Comparison of ENCODE assay signal across 10 cellular contexts in the genomic region with DNA sequence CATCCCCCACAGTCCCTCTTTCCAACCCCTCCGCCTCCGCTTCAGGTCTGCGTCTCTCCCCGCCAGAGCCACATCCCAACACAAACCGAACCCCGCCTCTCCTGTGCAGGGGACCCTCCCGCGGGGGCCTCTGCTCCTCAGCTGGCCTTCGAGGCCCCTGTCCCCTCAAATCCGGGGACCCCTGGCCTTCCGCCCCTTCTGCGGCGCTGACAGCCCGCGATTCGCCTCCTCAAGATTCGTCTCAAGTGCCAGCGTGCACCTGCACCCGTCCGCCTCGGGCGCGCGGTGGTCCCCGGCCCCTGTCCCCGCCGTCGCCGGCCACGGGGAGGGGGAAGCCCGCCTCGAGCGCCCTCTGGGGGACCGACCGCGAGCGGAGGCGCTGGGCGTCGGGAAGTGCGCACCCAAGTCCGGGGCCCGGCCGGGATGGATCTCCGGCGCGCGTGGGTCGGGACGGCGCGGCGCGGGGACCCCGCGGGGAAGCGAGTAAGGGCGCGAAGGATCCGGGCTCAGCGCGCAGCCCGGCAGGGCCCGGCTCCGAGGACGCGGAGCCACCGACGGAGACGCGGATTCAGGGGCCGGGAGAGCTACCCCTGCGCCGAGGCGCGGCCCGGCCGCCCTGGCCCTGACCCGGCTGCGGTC. TPM values are rescaled to one million over a fixed set of nuclear protein-coding genes. Genes with fewer than 3 reads are reported as not detected.
DNase-seq lines count a peak whose midpoint lies in the region; ATAC-seq and TF ChIP-seq lines count a peak whose summit lies in the region.
"Had no signal": no experiment of that assay in that cellular context is flagged by ENCODE, and none has a peak within 500 bp of the region (broad histone marks: within the 10 kb centered on the region; RNA-seq: fewer than 3 reads in every experiment).

No MANE protein-coding gene starts in this region.

- POLR2A ChIA-PET in IMR-90 (lab: Charles Lee; ENCODE audit: unreplicated experiment) = no interaction called here

- no peak overlapping the region for H3K27ac ChIP-seq in IMR-90 (ENCODE audit: insufficient read depth, low read length)

- no peaks in the 10 kb centered on the region for H4K20me1 ChIP-seq in IMR-90 (ENCODE audit: insufficient read depth, low read length)

- TF ChIP-seq RAD21 in IMR-90 (IDR thresholded peaks at IDR 0.05; ENCODE audit: low read length) = no peak

- no peaks in the 10 kb centered on the region for H3K36me3 ChIP-seq in IMR-90 (ENCODE audit: control insufficient read depth, insufficient read depth, low read length)
- H3K36me3 ChIP-seq in mucosa of descending colon (ENCODE audit: low read depth) = no peaks in the 10 kb centered on the region

- H3K18ac ChIP-seq in IMR-90 (ENCODE audit: low read depth, low read length) = no peak overlapping the region

- no peaks in the 10 kb centered on the region for H3K79me1 ChIP-seq in IMR-90 (ENCODE audit: low read depth in 1 of 2, low read length in 2 of 2)

- H2AK9ac ChIP-seq in IMR-90 (replicated peaks; ENCODE audit: low read depth, low read length, poor library complexity) = no peak overlapping the region

- no peaks in the 10 kb centered on the region for H3K4me1 ChIP-seq in IMR-90 (ENCODE audit: control insufficient read depth, insufficient read depth, low read length)
- H3K4me1 ChIP-seq in mucosa of descending colon (ENCODE audit: low read depth) = peaks cover 9% of the 10 kb centered on the region

- H3K56ac ChIP-seq in IMR-90 (ENCODE audit: extremely low read depth, insufficient read depth, low read length) = no peak overlapping the region

- H3K4me2 ChIP-seq in IMR-90 (ENCODE audit: low read depth, low read length) = no peak overlapping the region

- DNase-seq in IMR-90 (no peak), iPS-NIHi11 (ENCODE audit: low spot score) (peak; percentile 92), mucosa of descending colon (no peak)
- DNase-seq in activated T-cell treated with anti-CD3 and anti-CD28 coated beads, Interleukin-2, amount 50 U/mL, for 48 hours = peak; percentile 47 to 61
- DNase-seq in stimulated activated CD8-positive, alpha-beta memory T cell treated with anti-CD3 and anti-CD28 coated beads, Interleukin-4, amount 100 ng/mL, for 24 hours (ENCODE audit: low read depth) = peak; percentile 11
- DNase-seq: left colon had no signal

- no peak overlapping the region for H2BK20ac ChIP-seq in IMR-90 (ENCODE audit: low read depth, low read length)

- BruUV-seq in IMR-90 (replicated peaks; lab: Mats Ljungman, UMichigan) = no TSS peak

- no peak overlapping the region for H3K9ac ChIP-seq in IMR-90 (ENCODE audit: low read depth, low read length)

- H2BK15ac ChIP-seq in IMR-90 (ENCODE audit: low read depth, low read length) = no peak overlapping the region

- in situ Hi-C loops in IMR-90 (cut with MboI; ENCODE audit: low sequenced_read_pairs) = no loop called here

- WGBS in IMR-90 (ENCODE audit: extremely low coverage in 2 of 2, insufficient read length in 1 of 2), 2 experiments = 5% methylated on average over 38 of the region's 80 CpGs; no CpG with 5 or more reads in 1 of the 2 experiments

- H2BK5ac ChIP-seq in IMR-90 (ENCODE audit: low read depth, low read length, poor library complexity, severe bottlenecking) = no peak overlapping the region

- no peak overlapping the region for H2AK5ac ChIP-seq in IMR-90 (ENCODE audit: low read depth, low read length)

- TF ChIP-seq CTCF in IMR-90 (conservative IDR thresholded peaks at IDR 0.05; ENCODE audit: low read depth, low read length) = 0 out of 2 replicates have a peak, but pooled peaks have one; percentile 7
- no peak for TF ChIP-seq CTCF in mucosa of descending colon (IDR thresholded peaks at IDR 0.05)

- intact Hi-C loops in IMR-90 (cut with micrococcal nuclease) = no loop called here
- intact Hi-C loops in mucosa of descending colon (cut with DNase I, micrococcal nuclease) = no loop called here

- no peak overlapping the region for H3K14ac ChIP-seq in IMR-90 (replicated peaks; ENCODE audit: low read depth, low read length)

- H3K4me3 ChIP-seq in IMR-90 (ENCODE audit: insufficient read depth, low read depth, low read length) (no peak overlapping the region), mucosa of descending colon (no peak overlapping the region)

- H2BK120ac ChIP-seq in IMR-90 (ENCODE audit: low read depth, low read length) = no peak overlapping the region

- no peak overlapping the region for H4K8ac ChIP-seq in IMR-90 (ENCODE audit: low read depth in 2 of 2, low read length in 2 of 2)

- H3K9me1 ChIP-seq in IMR-90 (ENCODE audit: insufficient read depth, low read length) = no peaks in the 10 kb centered on the region

- no peak overlapping the region for H4K5ac ChIP-seq in IMR-90 (ENCODE audit: low read depth, low read length)

- TF ChIP-seq POLR2A in IMR-90 (IDR thresholded peaks at IDR 0.05; ENCODE audit: low read depth, low read length) = no peak

- H2AFZ ChIP-seq in IMR-90 (replicated peaks; ENCODE audit: low read length, poor library complexity) = peak overlapping the region; percentile 49

- dilution Hi-C loops in IMR-90 (cut with HindIII; ENCODE audit: low sequenced_read_pairs, unreplicated experiment) = no loop called here

- no peak overlapping the region for H4K91ac ChIP-seq in IMR-90 (ENCODE audit: insufficient read depth, low read depth, low read length)

- CTCF ChIA-PET in IMR-90 (lab: Yijun Ruan, JAX) = no interaction called here

- peaks cover 45% of the 10 kb centered on the region for H3K27me3 ChIP-seq in IMR-90 (ENCODE audit: control insufficient read depth, insufficient read depth, low read length)

- no peak overlapping the region for H3K4ac ChIP-seq in IMR-90 (ENCODE audit: low read depth, low read length)

- no peak overlapping the region for H3K23ac ChIP-seq in IMR-90 (ENCODE audit: low read depth, low read length)

- no peaks in the 10 kb centered on the region for H3K9me3 ChIP-seq in IMR-90 (ENCODE audit: control insufficient read depth, insufficient read depth, low read length)
- H3K9me3 ChIP-seq in mucosa of descending colon = no peaks in the 10 kb centered on the region

- no peak for ATAC-seq in IMR-90 (ENCODE audit: low read depth)
- ATAC-seq in GM21390 (IDR thresholded peaks at IDR 0.05; ENCODE audit: unreplicated experiment) = no peak
- ATAC-seq in GM21529 (IDR thresholded peaks at IDR 0.05; ENCODE audit: unreplicated experiment) = no peak
- no peak for ATAC-seq in HG03439 (IDR thresholded peaks at IDR 0.05; ENCODE audit: unreplicated experiment)
- ATAC-seq in mucosa of descending colon = no peak
- ATAC-seq: left colon had no signal

TF ChIP-seq in IMR-90, 13 proteins besides CTCF, POLR2A, EP300 and RAD21:
- TF ChIP-seq, protein P1, sequence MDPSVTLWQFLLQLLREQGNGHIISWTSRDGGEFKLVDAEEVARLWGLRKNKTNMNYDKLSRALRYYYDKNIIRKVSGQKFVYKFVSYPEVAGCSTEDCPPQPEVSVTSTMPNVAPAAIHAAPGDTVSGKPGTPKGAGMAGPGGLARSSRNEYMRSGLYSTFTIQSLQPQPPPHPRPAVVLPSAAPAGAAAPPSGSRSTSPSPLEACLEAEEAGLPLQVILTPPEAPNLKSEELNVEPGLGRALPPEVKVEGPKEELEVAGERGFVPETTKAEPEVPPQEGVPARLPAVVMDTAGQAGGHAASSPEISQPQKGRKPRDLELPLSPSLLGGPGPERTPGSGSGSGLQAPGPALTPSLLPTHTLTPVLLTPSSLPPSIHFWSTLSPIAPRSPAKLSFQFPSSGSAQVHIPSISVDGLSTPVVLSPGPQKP (IDR thresholded peaks at IDR 0.05; ENCODE audit: borderline replicate concordance, low read depth, low read length) = no peak
- TF ChIP-seq CHD1 (IDR thresholded peaks at IDR 0.05; ENCODE audit: low read depth, low read length) (no peak), RFX5 (IDR thresholded peaks at IDR 0.05; ENCODE audit: low read depth, low read length) (no peak), MAZ (IDR thresholded peaks at IDR 0.05; ENCODE audit: borderline replicate concordance, low read depth, low read length) (no peak), MXI1 (IDR thresholded peaks at IDR 0.05; ENCODE audit: borderline replicate concordance, low read depth, low read length) (no peak), SMC3 (IDR thresholded peaks at IDR 0.05; ENCODE audit: low read depth, low read length) (no peak)

RNA-seq across cellular contexts. Expression of gene FLT4, which starts 0.6 kb away (rescaled TPM):
- total RNA-seq in IMR-90 (2012; rRNA removed) = under 0.01 and 0.28 TPM in 2 replicates
- 0.07 TPM in 2 replicates for polyA plus RNA-seq in IMR-90 (2012; rRNA removed)
- polyA plus RNA-seq in IMR-90 (2012; cell fraction: cytosol; rRNA removed) = 0.01 and 0.18 TPM in 2 replicates
- 0.44 and 0.55 TPM in 2 replicates for polyA plus RNA-seq in IMR-90 (2012; cell fraction: nucleus; rRNA removed; ENCODE audit: low replicate concordance)
- total RNA-seq in mucosa of descending colon = 1 to 10 TPM; 2.8 to 9.7 (median 6.0) TPM

RNA-seq across cellular contexts. Expression of gene SCGB3A1, which starts 57.5 kb away (rescaled TPM):
- total RNA-seq in IMR-90 (2012; rRNA removed) (not detected in 2 replicates), mucosa of descending colon (not detected)
- polyA plus RNA-seq in IMR-90 (2012; rRNA removed) = not detected in 2 replicates
- polyA plus RNA-seq in IMR-90 (2012; cell fraction: cytosol; rRNA removed) = not detected in 2 replicates
- not detected in 2 replicates for polyA plus RNA-seq in IMR-90 (2012; cell fraction: nucleus; rRNA removed; ENCODE audit: low replicate concordance)
- total RNA-seq: left colon; T-helper 2 cell treated with Interferon-gamma antibody and Interleukin-4, amounts not matched to agents 100 ng/mL and 5 ng/mL, for 36 hours had no signal

Comparison
In these comparisons a context has a peak if more than half of its experiments do, and no peak if none do; other contexts are left out.
1. DNase-seq: peak in activated T-cell treated with anti-CD3 and anti-CD28 coated beads, Interleukin-2, amount 50 U/mL, for 48 hours (2 of 2), iPS-NIHi11 (single experiment) and stimulated activated CD8-positive, alpha-beta memory T cell treated with anti-CD3 and anti-CD28 coated beads, Interleukin-4, amount 100 ng/mL, for 24 hours (single experiment); none in IMR-90 (single experiment) and mucosa of descending colon (0 of 3).